Comparison of ENCODE assay signal across 9 cellular contexts in genomic region chr4:36310793-36311192, GRCh38. TPM values are rescaled to one million over a fixed set of nuclear protein-coding genes. Genes with fewer than 3 reads are reported as not detected.
DNase-seq lines count a peak whose midpoint lies in the region; ATAC-seq and TF ChIP-seq lines count a peak whose summit lies in the region.
"Had no signal": no experiment of that assay in that cellular context is flagged by ENCODE, and none has a peak within 500 bp of the region (broad histone marks: within the 10 kb centered on the region; RNA-seq: fewer than 3 reads in every experiment).

No MANE protein-coding gene starts in this region.

- CTCF ChIA-PET in activated naive CD4-positive, alpha-beta T cell treated with anti-CD3 and anti-CD28 coated beads for 36 hours (lab: Charles Lee), result no interaction called here
- CTCF ChIA-PET in activated CD8-positive, alpha-beta T cell treated with anti-CD3 and anti-CD28 coated beads, Interleukin-2, amount 10 ng/mL, durations not matched to agents 7 days and 5 days (lab: Charles Lee), result interaction anchor here (0.8 to 1.1 kb wide), 3 partner anchors 25 to 89 kb away, joined by 3 to 5 read pairs (median 3); no protein-coding TSS in a partner anchor

- no peaks in the 10 kb centered on the region for H3K36me3 Mint-ChIP-seq in activated naive CD4-positive, alpha-beta T cell treated with anti-CD3 and anti-CD28 coated beads for 36 hours (ENCODE audit: low read depth)
- peaks cover 7% of the 10 kb centered on the region for H3K36me3 Mint-ChIP-seq in activated CD8-positive, alpha-beta T cell treated with anti-CD3 and anti-CD28 coated beads, Interleukin-2, amount 10 ng/mL, durations not matched to agents 7 days and 5 days (ENCODE audit: low read depth)
- no peaks in the 10 kb centered on the region for H3K36me3 Mint-ChIP-seq in GM23338 (ENCODE audit: low read depth)

- no peaks in the 10 kb centered on the region for H3F3A ChIP-seq in GM23338 (replicated peaks; ENCODE audit: low read depth)

- H2AFZ ChIP-seq in GM23338, result no peak overlapping the region

- ATAC-seq in HG03342 (IDR thresholded peaks at IDR 0.05; ENCODE audit: unreplicated experiment) (peak; percentile 63), GM23338 (no peak)
- peak; percentile 83 for ATAC-seq in activated CD8-positive, alpha-beta T cell treated with anti-CD3 and anti-CD28 coated beads, Interleukin-2, amount 10 ng/mL, durations not matched to agents 7 days and 5 days

- H3K4me1 Mint-ChIP-seq in activated naive CD4-positive, alpha-beta T cell treated with anti-CD3 and anti-CD28 coated beads for 36 hours (ENCODE audit: low read depth), result peaks cover 30% of the 10 kb centered on the region
- peaks cover 26% of the 10 kb centered on the region for H3K4me1 Mint-ChIP-seq in activated CD8-positive, alpha-beta T cell treated with anti-CD3 and anti-CD28 coated beads, Interleukin-2, amount 10 ng/mL, durations not matched to agents 7 days and 5 days (ENCODE audit: low read depth)
- no peaks in the 10 kb centered on the region for H3K4me1 Mint-ChIP-seq in GM23338

- H3K27me3 ChIP-seq in testis, result no peaks in the 10 kb centered on the region
- H3K27me3 ChIP-seq in GM23338 (ENCODE audit: insufficient read depth), result no peaks in the 10 kb centered on the region

- no peaks in the 10 kb centered on the region for H3K9me3 ChIP-seq in testis

- no peaks in the 10 kb centered on the region for H3K4me1 ChIP-seq in testis
- no peaks in the 10 kb centered on the region for H3K4me1 ChIP-seq in GM23338 (ENCODE audit: insufficient read depth)

- intact Hi-C loops in activated naive CD4-positive, alpha-beta T cell treated with anti-CD3 and anti-CD28 coated beads for 36 hours (cut with micrococcal nuclease), result no loop called here
- intact Hi-C loops in testis (cut with DNase I; ENCODE audit: low total_unique reads), result no loop called here

- H3K9me2 ChIP-seq in GM23338 (ENCODE audit: insufficient read depth), result no peaks in the 10 kb centered on the region

- DNase-seq in activated naive CD4-positive, alpha-beta T cell treated with anti-CD3 and anti-CD28 coated beads for 36 hours, result peak; percentile 51
- no peak for DNase-seq in activated naive CD4-positive, alpha-beta T cell treated with Interleukin-2 at 50 U/mL for 16 hours
- DNase-seq in activated CD8-positive, alpha-beta T cell treated with anti-CD3 and anti-CD28 coated beads, Interleukin-2, amount 10 ng/mL, durations not matched to agents 7 days and 5 days, result no peak
- DNase-seq in testis (peak; percentile 30), GM23338 (ENCODE audit: low spot score) (no peak), pons (ENCODE audit: low spot score) (no peak)
- no peak for DNase-seq in stimulated activated CD8-positive, alpha-beta memory T cell treated with anti-CD3 and anti-CD28 coated beads, Interleukin-4, amount 100 ng/mL, for 48 hours

- 65 to 77% methylated on average over 8 of the region's 8 CpGs for WGBS in testis, 2 donors

- H3K27me3 Mint-ChIP-seq in activated naive CD4-positive, alpha-beta T cell treated with anti-CD3 and anti-CD28 coated beads for 36 hours (ENCODE audit: low read depth), result no peaks in the 10 kb centered on the region
- no peaks in the 10 kb centered on the region for H3K27me3 Mint-ChIP-seq in activated CD8-positive, alpha-beta T cell treated with anti-CD3 and anti-CD28 coated beads, Interleukin-2, amount 10 ng/mL, durations not matched to agents 7 days and 5 days (ENCODE audit: low read depth)
- no peaks in the 10 kb centered on the region for H3K27me3 Mint-ChIP-seq in GM23338 (ENCODE audit: insufficient read depth, low read depth, poor library complexity)

- POLR2A ChIA-PET in activated CD8-positive, alpha-beta T cell treated with anti-CD3 and anti-CD28 coated beads, Interleukin-2, amount 10 ng/mL, durations not matched to agents 7 days and 5 days (lab: Charles Lee), result interaction anchor here (1.4 kb wide), 1 partner anchor 67 kb away, joined by 5 read pairs; the partner anchor contains the start of gene ARAP2

- H3K36me3 ChIP-seq in testis (ENCODE audit: low read depth, missing control alignments), result no peaks in the 10 kb centered on the region
- H3K36me3 ChIP-seq in GM23338 (ENCODE audit: insufficient read depth), result no peaks in the 10 kb centered on the region

- H3K27ac ChIP-seq in testis (no peak overlapping the region), GM23338 (ENCODE audit: low read depth) (no peak overlapping the region)

- no peak overlapping the region for H3K4me3 Mint-ChIP-seq in activated naive CD4-positive, alpha-beta T cell treated with anti-CD3 and anti-CD28 coated beads for 36 hours
- H3K4me3 Mint-ChIP-seq in activated CD8-positive, alpha-beta T cell treated with anti-CD3 and anti-CD28 coated beads, Interleukin-2, amount 10 ng/mL, durations not matched to agents 7 days and 5 days, result peak overlapping the region; percentile 34
- no peak overlapping the region for H3K4me3 Mint-ChIP-seq in GM23338

- no peak overlapping the region for H3K4me2 ChIP-seq in GM23338

- TF ChIP-seq CTCF in testis (IDR thresholded peaks at IDR 0.05) (no peak), GM23338 (conservative IDR thresholded peaks at IDR 0.05; ENCODE audit: low read depth in 2 of 2) (no peak)

- peak overlapping the region; percentile 50 for H3K27ac Mint-ChIP-seq in activated naive CD4-positive, alpha-beta T cell treated with anti-CD3 and anti-CD28 coated beads for 36 hours
- peak overlapping the region; percentile 68 for H3K27ac Mint-ChIP-seq in activated CD8-positive, alpha-beta T cell treated with anti-CD3 and anti-CD28 coated beads, Interleukin-2, amount 10 ng/mL, durations not matched to agents 7 days and 5 days
- no peak overlapping the region for H3K27ac Mint-ChIP-seq in GM23338

- no peaks in the 10 kb centered on the region for H3K9me3 Mint-ChIP-seq in activated naive CD4-positive, alpha-beta T cell treated with anti-CD3 and anti-CD28 coated beads for 36 hours
- no peaks in the 10 kb centered on the region for H3K9me3 Mint-ChIP-seq in activated CD8-positive, alpha-beta T cell treated with anti-CD3 and anti-CD28 coated beads, Interleukin-2, amount 10 ng/mL, durations not matched to agents 7 days and 5 days (ENCODE audit: insufficient read depth)
- no peaks in the 10 kb centered on the region for H3K9me3 Mint-ChIP-seq in GM23338

- H3K79me2 ChIP-seq in GM23338 (replicated peaks; ENCODE audit: insufficient read depth), result no peaks in the 10 kb centered on the region

- no peaks in the 10 kb centered on the region for H4K20me1 ChIP-seq in GM23338 (replicated peaks; ENCODE audit: insufficient read depth)

- H3K4me3 ChIP-seq in testis (no peak overlapping the region), GM23338 (no peak overlapping the region)

- no peak for TF ChIP-seq POLR2A in testis (IDR thresholded peaks at IDR 0.05)

TF ChIP-seq in GM23338, 12 proteins besides CTCF, POLR2A, EP300 and RAD21 (continues in another document):
- no peak for TF ChIP-seq EZH2 (IDR thresholded peaks at IDR 0.05; ENCODE audit: low read depth, unreplicated experiment)
- no peak for TF ChIP-seq CREB1 (CRISPR knock-in tag; IDR thresholded peaks at IDR 0.05; ENCODE audit: low read depth)
- no peak for TF ChIP-seq ETS1 (IDR thresholded peaks at IDR 0.05)
- no peak for TF ChIP-seq ZNF114 (CRISPR knock-in tag; IDR thresholded peaks at IDR 0.05)
- no peak for TF ChIP-seq EZH2phosphoT487 (IDR thresholded peaks at IDR 0.05; ENCODE audit: unreplicated experiment)
- no peak for TF ChIP-seq REST (IDR thresholded peaks at IDR 0.05; ENCODE audit: unreplicated experiment)
- no peak for TF ChIP-seq JUNB (IDR thresholded peaks at IDR 0.05; ENCODE audit: unreplicated experiment)

RNA-seq across cellular contexts. Expression of gene DTHD1, which starts 29.4 kb away (rescaled TPM):
- under 1 TPM; 0.17 to 0.25 TPM for total RNA-seq in activated naive CD4-positive, alpha-beta T cell treated with anti-CD3 and anti-CD28 coated beads for 36 hours
- under 1 TPM; 0.26 TPM for total RNA-seq in activated CD8-positive, alpha-beta T cell treated with anti-CD3 and anti-CD28 coated beads, Interleukin-2, amount 10 ng/mL, durations not matched to agents 7 days and 5 days
- total RNA-seq in testis, result 1 to 10 TPM; 1.0 to 4.3 TPM
- polyA plus RNA-seq in testis (ENCODE audit: insufficient read depth, low read depth, low replicate concordance), result 5.8 TPM
- not detected in 2 replicates for total RNA-seq in GM23338 (2014; rRNA removed; shearing (Covaris generic))
- not detected in 2 replicates for polyA plus RNA-seq in GM23338 (2016; fragmentation: Nextera tagmentation; extraction: Ambion mirVana)
- polyA plus RNA-seq: BJ had no signal

Comparison
In these comparisons a context has a peak if more than half of its experiments do, and no peak if none do; other contexts are left out.
1. DNase-seq: peak in activated naive CD4-positive, alpha-beta T cell treated with anti-CD3 and anti-CD28 coated beads for 36 hours (single experiment) and testis (single experiment); none in activated naive CD4-positive, alpha-beta T cell treated with Interleukin-2 at 50 U/mL for 16 hours (single experiment), activated CD8-positive, alpha-beta T cell treated with anti-CD3 and anti-CD28 coated beads, Interleukin-2, amount 10 ng/mL, durations not matched to agents 7 days and 5 days (single experiment), stimulated activated CD8-positive, alpha-beta memory T cell treated with anti-CD3 and anti-CD28 coated beads, Interleukin-4, amount 100 ng/mL, for 48 hours (single experiment), GM23338 (single experiment) and pons (single experiment).